ENCODE assay signal across 8 cellular contexts in the genomic region with DNA sequence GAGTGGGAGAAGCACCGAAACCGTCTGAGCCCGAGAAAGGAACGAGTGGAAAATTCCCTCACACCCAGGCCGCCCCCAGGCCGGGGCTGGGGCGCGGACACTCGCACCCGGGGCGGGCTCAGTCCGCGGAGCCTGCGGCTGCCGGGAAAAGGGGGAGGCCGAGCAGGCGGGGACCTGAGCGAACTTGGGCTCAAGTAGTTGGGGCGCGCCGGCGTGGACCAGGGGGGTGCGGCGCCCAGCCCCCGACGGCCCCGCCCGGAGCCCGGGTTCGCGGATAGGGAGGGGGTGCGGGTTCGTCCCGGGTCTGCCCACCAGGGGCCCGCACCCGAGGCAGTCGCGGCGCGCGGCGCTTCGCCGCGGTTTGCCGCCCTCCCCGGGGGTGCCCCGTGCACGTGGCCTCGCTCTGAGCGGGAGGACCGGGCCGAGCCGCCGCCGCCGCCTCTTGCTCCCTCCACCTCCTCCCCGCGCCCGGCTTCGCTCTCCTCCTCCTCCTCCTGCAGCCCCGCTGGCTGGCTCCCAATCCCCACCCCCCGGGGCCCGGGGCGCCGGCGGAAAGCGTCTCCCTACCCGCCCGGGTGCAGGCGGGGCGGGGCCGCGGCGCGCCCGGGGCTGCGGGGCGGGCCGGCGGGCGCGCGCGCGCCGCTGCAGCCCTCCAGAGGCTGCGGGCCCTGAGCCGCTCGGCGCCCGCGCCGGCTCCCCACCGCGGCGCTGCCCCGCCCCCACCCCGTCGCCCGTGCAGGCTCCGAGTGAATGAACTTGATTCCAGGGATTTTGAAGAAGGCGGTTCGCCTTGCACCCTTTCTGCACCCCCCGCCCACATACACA. TPM values are rescaled to one million over a fixed set of nuclear protein-coding genes. Genes with fewer than 3 reads are reported as not detected.
DNase-seq lines count a peak whose midpoint lies in the region; ATAC-seq and TF ChIP-seq lines count a peak whose summit lies in the region.

No MANE protein-coding gene starts in this region.

- H3K4me1 Mint-ChIP-seq in activated CD4-positive, alpha-beta memory T cell treated with anti-CD3 and anti-CD28 coated beads for 36 hours (ENCODE audit: low read depth): peaks cover 17% of the 10 kb centered on the region

- H3K4me3 Mint-ChIP-seq in activated CD4-positive, alpha-beta memory T cell treated with anti-CD3 and anti-CD28 coated beads for 36 hours: peak overlapping the region; percentile 70

- H3K4me1 ChIP-seq in esophagus squamous epithelium: peaks cover 5 to 63% (median 10%) of the 10 kb centered on the region in 3 donors
- peaks cover 29% of the 10 kb centered on the region for H3K4me1 ChIP-seq in upper lobe of right lung

- ATAC-seq in GM21786 (IDR thresholded peaks at IDR 0.05; ENCODE audit: unreplicated experiment) (peak; percentile 25), upper lobe of right lung (peak; percentile 88), HG02840 (IDR thresholded peaks at IDR 0.05; ENCODE audit: low FRiP score, unreplicated experiment) (no peak)

- WGBS in esophagus squamous epithelium, 2 donors: 0% methylated on average over 16 of the region's 105 CpGs; no CpG with 5 or more reads in 1 of the 2 donors

- POLR2A ChIA-PET in activated CD4-positive, alpha-beta memory T cell treated with anti-CD3 and anti-CD28 coated beads for 36 hours (lab: Charles Lee): no interaction called here

- no peaks in the 10 kb centered on the region for H3K9me3 Mint-ChIP-seq in activated CD4-positive, alpha-beta memory T cell treated with anti-CD3 and anti-CD28 coated beads for 36 hours

- no peaks in the 10 kb centered on the region for H3K36me3 ChIP-seq in esophagus squamous epithelium
- H3K36me3 ChIP-seq in upper lobe of right lung: no peaks in the 10 kb centered on the region

- CTCF ChIA-PET in activated CD4-positive, alpha-beta memory T cell treated with anti-CD3 and anti-CD28 coated beads for 36 hours (lab: Charles Lee): no interaction called here

- TF ChIP-seq CTCF in esophagus squamous epithelium (IDR thresholded peaks at IDR 0.05) (peak in 1 of 6 experiments; percentile 22), upper lobe of right lung (IDR thresholded peaks at IDR 0.05) (no peak)

- no peaks in the 10 kb centered on the region for H3K9me3 ChIP-seq in esophagus squamous epithelium
- no peaks in the 10 kb centered on the region for H3K9me3 ChIP-seq in upper lobe of right lung

- H3K36me3 Mint-ChIP-seq in activated CD4-positive, alpha-beta memory T cell treated with anti-CD3 and anti-CD28 coated beads for 36 hours: peaks cover 7% of the 10 kb centered on the region

- H3K27ac ChIP-seq in esophagus squamous epithelium (peak overlapping the region; percentile 96 to 100 (median 99)), upper lobe of right lung (peak overlapping the region; percentile 96)

- H3K27me3 Mint-ChIP-seq in activated CD4-positive, alpha-beta memory T cell treated with anti-CD3 and anti-CD28 coated beads for 36 hours: peaks cover 51% of the 10 kb centered on the region

- H3K4me3 ChIP-seq in esophagus squamous epithelium (peak overlapping the region; percentile 74 to 90 (median 84)), upper lobe of right lung (peak overlapping the region; percentile 73)

- DNase-seq in DMS79 (lab: John Stamatoyannopoulos, UW): peak; percentile 67
- peak; percentile 84 for DNase-seq in NCI-H146 treated with DMSO at 0.1 percent for 48 hours (lab: John Stamatoyannopoulos, UW; ENCODE audit: unreplicated experiment)
- DNase-seq in activated CD4-positive, alpha-beta memory T cell treated with anti-CD3 and anti-CD28 coated beads for 36 hours: peak; percentile 24
- DNase-seq in esophagus squamous epithelium (lab: John Stamatoyannopoulos, UW): no peak
- peak; percentile 92 for DNase-seq in mucosa of gallbladder (ENCODE audit: low spot score)
- peak; percentile 97 for DNase-seq in upper lobe of right lung

- H3K27ac Mint-ChIP-seq in activated CD4-positive, alpha-beta memory T cell treated with anti-CD3 and anti-CD28 coated beads for 36 hours: no peak overlapping the region

- intact Hi-C loops in activated CD4-positive, alpha-beta memory T cell treated with anti-CD3 and anti-CD28 coated beads for 36 hours (cut with micrococcal nuclease): loop anchor here (1.0 to 2.0 kb wide), 2 partner anchors 7 to 32 kb away; no protein-coding TSS in a partner anchor
- intact Hi-C loops in esophagus squamous epithelium (cut with DNase I) (no loop called here), upper lobe of right lung (cut with DNase I) (no loop called here)

- H3K27me3 ChIP-seq in esophagus squamous epithelium: peaks cover 0 to 23% (median 0%) of the 10 kb centered on the region in 4 donors
- H3K27me3 ChIP-seq in upper lobe of right lung: no peaks in the 10 kb centered on the region

- TF ChIP-seq POLR2A in esophagus squamous epithelium (IDR thresholded peaks at IDR 0.05): peak in 2 of 4 donors; percentile 71 to 77

RNA-seq across cellular contexts. Expression of a gene that starts 1.2 kb away (rescaled TPM):
- not detected for total RNA-seq in activated CD4-positive, alpha-beta memory T cell treated with anti-CD3 and anti-CD28 coated beads for 36 hours
- 10 to 100 TPM; 16.8 to 38.1 (median 23.0) TPM for total RNA-seq in esophagus squamous epithelium
- total RNA-seq in mucosa of gallbladder: 116 TPM
- 99.4 TPM for total RNA-seq in upper lobe of right lung

Comparison
In these comparisons a context has a peak if more than half of its experiments do, and no peak if none do; other contexts are left out.
1. RNA of a gene that starts 1.2 kb away (total RNA-seq): 116 TPM in mucosa of gallbladder (single experiment), 99.4 TPM in upper lobe of right lung (single experiment) and 16.8 to 38.1 TPM in esophagus squamous epithelium; not detected in activated CD4-positive, alpha-beta memory T cell treated with anti-CD3 and anti-CD28 coated beads for 36 hours; every median in the first group is over 10 times any median in the second.